ENCODE assay signal across 1 cellular context in the genomic region with DNA sequence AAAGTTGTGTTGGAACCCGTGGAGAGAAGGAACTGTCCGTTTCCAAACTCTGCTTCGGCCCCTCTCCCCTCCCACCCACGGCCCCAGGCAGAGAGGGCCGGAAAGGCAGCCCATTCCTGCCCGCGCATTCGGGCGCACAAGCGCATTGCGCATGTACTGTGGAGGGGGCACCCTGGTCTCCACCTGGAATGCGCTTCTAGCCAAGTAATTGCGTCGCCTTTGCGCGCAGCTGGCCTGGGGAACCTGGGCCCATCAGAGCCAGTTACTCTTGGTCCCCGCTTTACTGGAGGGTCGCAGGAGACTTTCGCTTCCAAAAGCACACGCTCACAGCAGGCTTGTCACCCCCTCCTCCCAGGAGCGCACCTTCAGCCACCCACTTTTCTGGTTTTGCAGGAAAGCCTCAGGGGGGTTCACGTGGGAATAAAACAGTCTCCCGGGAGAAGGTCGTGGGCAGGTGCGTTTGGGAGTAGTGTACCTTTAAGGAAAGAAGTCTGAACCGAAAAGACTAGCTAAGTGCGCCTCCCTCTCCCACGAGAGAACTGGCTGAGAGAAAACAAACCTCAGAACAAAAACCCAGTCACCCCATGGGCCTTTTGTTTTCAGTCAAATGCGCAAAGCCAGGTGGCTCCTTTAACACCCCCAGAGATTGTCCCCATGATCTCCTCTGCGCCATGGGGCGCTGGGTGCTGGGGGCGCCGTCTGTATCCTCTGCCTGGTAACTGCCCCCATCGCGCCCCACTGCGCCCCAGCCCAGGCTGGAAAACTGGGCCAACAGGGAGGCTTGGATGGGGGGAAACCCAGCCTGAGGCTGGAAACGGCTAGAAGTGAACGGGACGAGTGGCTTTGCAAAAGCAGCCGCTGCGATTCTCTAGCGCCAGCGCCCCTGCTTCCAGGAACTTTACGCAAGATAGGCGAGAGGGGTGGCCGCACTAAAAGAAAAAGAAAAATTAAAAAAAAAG.
TF ChIP-seq lines count a peak whose summit lies in the region.

No MANE protein-coding gene starts in this region.

TF ChIP-seq in GM12878, 131 proteins besides CTCF, POLR2A, EP300 and RAD21:
- TF ChIP-seq EED (IDR thresholded peaks at IDR 0.05; ENCODE audit: low read depth): no peak
- no peak for TF ChIP-seq ASH2L (IDR thresholded peaks at IDR 0.05; ENCODE audit: borderline replicate concordance, low read depth)
- TF ChIP-seq TBL1XR1 (IDR thresholded peaks at IDR 0.05; ENCODE audit: low read depth, low read length): no peak
- TF ChIP-seq, protein P1, sequence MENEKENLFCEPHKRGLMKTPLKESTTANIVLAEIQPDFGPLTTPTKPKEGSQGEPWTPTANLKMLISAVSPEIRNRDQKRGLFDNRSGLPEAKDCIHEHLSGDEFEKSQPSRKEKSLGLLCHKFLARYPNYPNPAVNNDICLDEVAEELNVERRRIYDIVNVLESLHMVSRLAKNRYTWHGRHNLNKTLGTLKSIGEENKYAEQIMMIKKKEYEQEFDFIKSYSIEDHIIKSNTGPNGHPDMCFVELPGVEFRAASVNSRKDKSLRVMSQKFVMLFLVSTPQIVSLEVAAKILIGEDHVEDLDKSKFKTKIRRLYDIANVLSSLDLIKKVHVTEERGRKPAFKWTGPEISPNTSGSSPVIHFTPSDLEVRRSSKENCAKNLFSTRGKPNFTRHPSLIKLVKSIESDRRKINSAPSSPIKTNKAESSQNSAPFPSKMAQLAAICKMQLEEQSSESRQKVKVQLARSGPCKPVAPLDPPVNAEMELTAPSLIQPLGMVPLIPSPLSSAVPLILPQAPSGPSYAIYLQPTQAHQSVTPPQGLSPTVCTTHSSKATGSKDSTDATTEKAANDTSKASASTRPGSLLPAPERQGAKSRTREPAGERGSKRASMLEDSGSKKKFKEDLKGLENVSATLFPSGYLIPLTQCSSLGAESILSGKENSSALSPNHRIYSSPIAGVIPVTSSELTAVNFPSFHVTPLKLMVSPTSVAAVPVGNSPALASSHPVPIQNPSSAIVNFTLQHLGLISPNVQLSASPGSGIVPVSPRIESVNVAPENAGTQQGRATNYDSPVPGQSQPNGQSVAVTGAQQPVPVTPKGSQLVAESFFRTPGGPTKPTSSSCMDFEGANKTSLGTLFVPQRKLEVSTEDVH (IDR thresholded peaks at IDR 0.05; ENCODE audit: low read depth, partially characterized antibody): no peak
- peak; percentile 91 for TF ChIP-seq HDAC6 (IDR thresholded peaks at IDR 0.05; ENCODE audit: unreplicated experiment)
- TF ChIP-seq SIN3A (IDR thresholded peaks at IDR 0.05; ENCODE audit: low read depth, low read length): no peak
